In the genomic region with DNA sequence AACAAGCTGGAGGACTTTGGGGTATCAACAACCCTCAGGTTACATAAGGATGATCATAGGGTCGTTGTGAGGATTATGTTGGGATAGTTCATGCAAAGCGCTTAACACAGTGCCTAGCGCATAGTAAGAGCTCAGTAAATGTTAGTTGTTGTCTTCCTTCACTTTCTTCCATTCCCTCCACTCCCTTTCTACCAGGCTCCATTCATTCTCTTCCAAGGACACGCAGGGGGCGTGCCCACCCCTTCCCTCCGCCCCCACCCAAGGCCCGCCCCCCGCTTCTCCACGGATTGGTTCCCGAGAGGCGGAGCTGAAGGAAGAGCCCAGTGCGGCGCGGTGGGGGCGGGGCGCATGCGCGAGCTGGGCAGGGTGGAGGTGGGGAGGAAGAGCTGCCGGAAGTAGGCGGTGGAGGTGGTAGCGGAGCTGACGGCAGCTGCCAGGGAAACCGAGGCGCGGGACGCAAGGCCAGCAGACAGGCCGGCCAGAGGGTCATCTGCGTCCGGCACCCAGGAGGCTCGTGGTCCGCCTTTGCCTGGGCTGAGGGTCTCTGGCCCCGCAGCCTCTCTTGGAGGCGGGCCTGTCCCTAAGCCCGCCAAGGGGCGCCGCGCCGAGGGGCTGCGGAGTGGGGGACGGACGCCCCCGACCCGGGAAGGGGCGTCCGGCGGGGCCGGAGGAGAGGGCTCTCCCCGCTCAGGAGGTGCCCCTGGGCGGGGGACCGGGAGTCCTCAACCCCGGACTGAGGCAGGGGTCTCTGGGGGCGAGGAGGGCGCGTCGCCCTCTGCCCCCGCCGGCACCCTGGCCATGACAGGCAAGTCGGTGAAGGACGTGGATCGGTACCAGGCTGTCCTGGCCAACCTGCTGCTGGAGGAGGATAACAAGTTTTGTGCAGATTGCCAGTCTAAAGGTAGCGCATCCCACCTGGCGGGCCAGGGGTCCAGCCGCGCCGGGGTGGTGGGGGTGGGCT, we compare ENCODE assay signal across 1 cellular context.
A peak's percentile ranks its signal among the peaks of the same experiment; 100 is the strongest.
TF ChIP-seq lines count a peak whose summit lies in the region.

A gene (plus strand): TSS at position 405 of the 961 bp plus-strand sequence. CDS start 394 bp downstream, at position 799.

TF ChIP-seq in H1, 55 proteins besides CTCF, POLR2A, EP300 and RAD21:
- TF ChIP-seq SIN3A (conservative IDR thresholded peaks at IDR 0.05 in 1 of 2, IDR thresholded peaks at IDR 0.05 in 1 of 2; ENCODE audit: low read depth in 1 of 2, low read length in 2 of 2) = peak; percentile 66 to 76; a peak in 2 of 4 replicates
- TF ChIP-seq SP1 (IDR thresholded peaks at IDR 0.05; ENCODE audit: low read depth, low read length) = peak; percentile 76
- peak; percentile 82 for TF ChIP-seq NRF1 (IDR thresholded peaks at IDR 0.05; ENCODE audit: low read depth, low read length)
- TF ChIP-seq PHF8 (conservative IDR thresholded peaks at IDR 0.05; ENCODE audit: low read depth, low read length) = peak; percentile 53
- no peak for TF ChIP-seq CBX5 (IDR thresholded peaks at IDR 0.05; ENCODE audit: low read depth, low read length)
- TF ChIP-seq CBX8 (IDR thresholded peaks at IDR 0.05; ENCODE audit: borderline replicate concordance, low read depth, low read length) = no peak
- peak; percentile 66 for TF ChIP-seq ASH2L (IDR thresholded peaks at IDR 0.05; ENCODE audit: low read length)
- no peak for TF ChIP-seq EZH2 (IDR thresholded peaks at IDR 0.05; ENCODE audit: low read depth, low read length, severe bottlenecking)
- TF ChIP-seq KDM5A (IDR thresholded peaks at IDR 0.05; ENCODE audit: low read length) = no peak
- TF ChIP-seq RBBP5 (IDR thresholded peaks at IDR 0.05; ENCODE audit: borderline replicate concordance, low read depth, low read length) = 0 out of 2 replicates have a peak, but pooled peaks have one; percentile 54
- peak; percentile 77 for TF ChIP-seq KDM4A (IDR thresholded peaks at IDR 0.05; ENCODE audit: low read depth, low read length, severe bottlenecking)
